Comparison of ENCODE assay signal across 29 cellular contexts in the genomic region with DNA sequence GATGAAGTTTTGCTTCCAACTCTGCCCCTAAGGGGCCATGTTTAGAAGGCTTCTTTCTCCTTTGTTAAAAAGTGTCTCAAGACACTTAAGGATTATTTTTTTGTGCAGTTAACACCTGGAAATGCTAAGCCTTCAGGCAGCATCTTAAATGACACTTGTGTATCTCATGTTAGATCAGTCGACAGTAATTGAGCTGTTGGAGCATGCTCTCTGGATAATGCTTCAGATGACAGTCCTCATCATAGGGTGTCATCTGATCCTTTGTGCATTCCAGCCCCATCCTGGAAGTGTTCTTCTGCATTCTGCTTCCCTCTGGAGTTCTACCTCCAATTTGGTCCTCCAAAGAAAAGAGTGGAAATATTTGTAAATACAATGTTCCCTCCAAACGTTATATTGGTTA.
DNase-seq lines count a peak whose midpoint lies in the region; ATAC-seq and TF ChIP-seq lines count a peak whose summit lies in the region.
"Had no signal": no experiment of that assay in that cellular context is flagged by ENCODE, and none has a peak within 500 bp of the region (broad histone marks: within the 10 kb centered on the region; RNA-seq: fewer than 3 reads in every experiment).

No MANE protein-coding gene starts in this region.

- H4K91ac ChIP-seq in H9 (ENCODE audit: insufficient read length, low read depth, low read length), result no peak overlapping the region

- H3K9me3 ChIP-seq in left ventricle myocardium inferior (replicated peaks) (no peaks in the 10 kb centered on the region), H9 (ENCODE audit: control insufficient read depth, low read depth, low read length) (no peaks in the 10 kb centered on the region)
- H3K9me3 ChIP-seq: ascending aorta, gastroesophageal sphincter, MG63 had no signal

- intact Hi-C loops in left ventricle myocardium inferior (cut with micrococcal nuclease) (no loop called here), Right ventricle myocardium inferior (cut with DNase I) (no loop called here)

- H2BK120ac ChIP-seq in H9 (ENCODE audit: low read depth, low read length, poor library complexity, severe bottlenecking), result no peak overlapping the region

- no peak overlapping the region for H3T11ph ChIP-seq in H9 (ENCODE audit: low read length)

- no peak overlapping the region for H3K4me3 Mint-ChIP-seq in H9
- H3K4me3 Mint-ChIP-seq: activated CD4-positive, alpha-beta T cell treated with anti-CD3 and anti-CD28 coated beads, Interleukin-2, amount 10 ng/mL, durations not matched to agents 7 days and 5 days; activated naive CD8-positive, alpha-beta T cell treated with anti-CD3 and anti-CD28 coated beads, Interleukin-2, amount 10 ng/mL, durations not matched to agents 7 days and 5 days; activated T-cell treated with anti-CD3 and anti-CD28 coated beads, Interleukin-2, amount 50 U/mL, for 24 hours; CD4-positive, alpha-beta T cell; WTC11 had no signal

- no peak for ATAC-seq in Right ventricle myocardium inferior
- peak; percentile 7 for ATAC-seq in left lobe of liver
- ATAC-seq in HG02588 (IDR thresholded peaks at IDR 0.05; ENCODE audit: unreplicated experiment), result no peak
- ATAC-seq: gastroesophageal sphincter, WTC11 had no signal

- H2BK15ac ChIP-seq in H9 (ENCODE audit: low read depth, low read length), result no peak overlapping the region

- peaks cover 18 to 34% (median 28%) of the 10 kb centered on the region in 3 experiments for H3K36me3 Mint-ChIP-seq in H9 (ENCODE audit: insufficient read depth in 1 of 3, low read depth in 3 of 3)

- H3K9ac ChIP-seq in rectal smooth muscle tissue (ENCODE audit: low read length) (no peak overlapping the region), H9 (ENCODE audit: extremely low read depth, insufficient read length, low read length) (no peak overlapping the region)

- H3K56ac ChIP-seq in H9 (ENCODE audit: insufficient read length, low read depth, low read length), result no peak overlapping the region

- no peak overlapping the region for H4K5ac ChIP-seq in H9 (ENCODE audit: insufficient read length, low read depth, low read length)

- no peak overlapping the region for H3K4ac ChIP-seq in H9 (ENCODE audit: low read depth, low read length)

- no peak for TF ChIP-seq CTCF in left ventricle myocardium inferior (IDR thresholded peaks at IDR 0.05; ENCODE audit: borderline replicate concordance)
- TF ChIP-seq CTCF in H9 (conservative IDR thresholded peaks at IDR 0.05), result no peak

- DNase-seq in left ventricle myocardium inferior (no peak), Right ventricle myocardium inferior (ENCODE audit: missing footprints) (no peak), left lobe of liver (ENCODE audit: low spot score) (no peak), Ammon's horn (ENCODE audit: low spot score) (no peak), H9 (no peak), H7 (no peak)
- DNase-seq: activated CD4-positive, alpha-beta T cell treated with anti-CD3 and anti-CD28 coated beads, Interleukin-2, amount 10 ng/mL, durations not matched to agents 7 days and 5 days; activated effector memory CD4-positive, alpha-beta T cell treated with anti-CD3 and anti-CD28 coated beads, Interleukin-2, amount 50 U/mL, for 16 hours; activated naive CD8-positive, alpha-beta T cell treated with anti-CD3 and anti-CD28 coated beads, Interleukin-2, amount 10 ng/mL, durations not matched to agents 7 days and 5 days; activated T-cell treated with anti-CD3 and anti-CD28 coated beads, Interleukin-2, amount 50 U/mL, for 24 hours; CD4-positive, alpha-beta T cell; DND-41; GF-D8; HFFc6; KBM-7; MG63; NCI-H1105 treated with DMSO at 0.1 percent for 48 hours; NCI-H187 treated with DMSO at 0.1 percent for 48 hours; NCI-H748 treated with DMSO at 0.1 percent for 48 hours; stimulated activated CD4-positive, alpha-beta T cell treated with anti-CD3 and anti-CD28 coated beads, Interleukin-15, amount 100 ng/mL, for 24 hours; stimulated activated CD4-positive, alpha-beta T cell treated with anti-CD3 and anti-CD28 coated beads, Interleukin-4, amount 100 ng/mL, for 4 hours had no signal

- H3K4me2 ChIP-seq in H9 (ENCODE audit: insufficient read depth, insufficient read length, low read length), result no peak overlapping the region
- H3K4me2 ChIP-seq: hepatocyte had no signal

- no peak overlapping the region for H3K18ac ChIP-seq in H9 (ENCODE audit: insufficient read length, low read depth, low read length)

- H3K27me3 Mint-ChIP-seq in H9 (ENCODE audit: low read depth), result peaks cover 4% of the 10 kb centered on the region
- H3K27me3 Mint-ChIP-seq: CD4-positive, alpha-beta T cell had no signal

- WGBS in H9 (ENCODE audit: extremely low coverage, insufficient read length, low lambda C conversion rate), result no CpG with 5 or more reads among the region's 2 CpGs

- peaks cover 47 to 52% of the 10 kb centered on the region in 2 experiments for H3K4me1 Mint-ChIP-seq in H9
- H3K4me1 Mint-ChIP-seq: activated CD4-positive, alpha-beta T cell treated with anti-CD3 and anti-CD28 coated beads, Interleukin-2, amount 10 ng/mL, durations not matched to agents 7 days and 5 days; activated naive CD8-positive, alpha-beta T cell treated with anti-CD3 and anti-CD28 coated beads, Interleukin-2, amount 10 ng/mL, durations not matched to agents 7 days and 5 days had no signal

- H2BK20ac ChIP-seq in H9 (ENCODE audit: low read depth, low read length, poor library complexity, severe bottlenecking), result no peak overlapping the region

- no peaks in the 10 kb centered on the region for H3K79me1 ChIP-seq in H9 (ENCODE audit: insufficient read depth, low read depth, low read length, poor library complexity, severe bottlenecking)

- H3K36me3 ChIP-seq in left ventricle myocardium inferior (peaks cover 41% of the 10 kb centered on the region), rectal smooth muscle tissue (ENCODE audit: control insufficient read depth, insufficient read depth, low read length) (peaks cover 3% of the 10 kb centered on the region), H7 (replicated peaks; ENCODE audit: control insufficient read depth, insufficient read depth, low read length) (no peaks in the 10 kb centered on the region)

- H2AK5ac ChIP-seq in H9 (ENCODE audit: insufficient read length, low read length), result no peak overlapping the region

- no peaks in the 10 kb centered on the region for H3K23me2 ChIP-seq in H9 (ENCODE audit: insufficient read length, low read depth, low read length, poor library complexity, severe bottlenecking)

- no peak overlapping the region for H3K27ac Mint-ChIP-seq in H9
- H3K27ac Mint-ChIP-seq: activated CD4-positive, alpha-beta T cell treated with anti-CD3 and anti-CD28 coated beads, Interleukin-2, amount 10 ng/mL, durations not matched to agents 7 days and 5 days; activated naive CD8-positive, alpha-beta T cell treated with anti-CD3 and anti-CD28 coated beads, Interleukin-2, amount 10 ng/mL, durations not matched to agents 7 days and 5 days; activated T-cell treated with anti-CD3 and anti-CD28 coated beads, Interleukin-2, amount 50 U/mL, for 24 hours; CD4-positive, alpha-beta T cell; HFFc6; progenitor cell of endocrine pancreas; WTC11 had no signal

- H2BK5ac ChIP-seq in H9 (ENCODE audit: insufficient read length, low read length), result no peak overlapping the region

- no peak overlapping the region for H3K4me3 ChIP-seq in left ventricle myocardium inferior
- H3K4me3 ChIP-seq in rectal smooth muscle tissue (ENCODE audit: low read length), result no peak overlapping the region
- H3K4me3 ChIP-seq in H7 (ENCODE audit: insufficient read depth, low read depth, low read length), result no peak overlapping the region
- H3K4me3 ChIP-seq: ascending aorta, gastroesophageal sphincter, hepatocyte, MG63, SJSA1 had no signal

- no peaks in the 10 kb centered on the region for H4K20me1 ChIP-seq in H9 (ENCODE audit: control insufficient read depth, insufficient read depth, insufficient read length)

- no peaks in the 10 kb centered on the region for H3K9me3 Mint-ChIP-seq in H9
- H3K9me3 Mint-ChIP-seq: activated CD4-positive, alpha-beta T cell treated with anti-CD3 and anti-CD28 coated beads, Interleukin-2, amount 10 ng/mL, durations not matched to agents 7 days and 5 days; activated naive CD8-positive, alpha-beta T cell treated with anti-CD3 and anti-CD28 coated beads, Interleukin-2, amount 10 ng/mL, durations not matched to agents 7 days and 5 days; activated T-cell treated with anti-CD3 and anti-CD28 coated beads, Interleukin-2, amount 50 U/mL, for 24 hours; CD4-positive, alpha-beta T cell; HFFc6; WTC11 had no signal

- no peak overlapping the region for H2AFZ ChIP-seq in H9 (ENCODE audit: low read length)
- H2AFZ ChIP-seq: hepatocyte had no signal

- peaks cover 30% of the 10 kb centered on the region for H3K4me1 ChIP-seq in left ventricle myocardium inferior
- peaks cover 10% of the 10 kb centered on the region for H3K4me1 ChIP-seq in rectal smooth muscle tissue (ENCODE audit: control insufficient read depth, insufficient read depth, low read length)
- H3K4me1 ChIP-seq in H9 (ENCODE audit: insufficient read depth, low read length), result peaks cover 16% of the 10 kb centered on the region; the same call in 1 of the 2 replicates

- no peak overlapping the region for H4K8ac ChIP-seq in H9 (replicated peaks; ENCODE audit: insufficient read length, low read depth, low read length)

- no peak overlapping the region for H3K23ac ChIP-seq in H9 (ENCODE audit: insufficient read length, low read depth, low read length)

- no peak overlapping the region for H2BK12ac ChIP-seq in H9 (ENCODE audit: insufficient read length, low read depth, low read length)

- no peak overlapping the region for H3K14ac ChIP-seq in H9 (ENCODE audit: insufficient read depth, low read length)

- H3K27ac ChIP-seq in left ventricle myocardium inferior (replicated peaks), result peak overlapping the region; percentile 30
- H3K27ac ChIP-seq in rectal smooth muscle tissue (ENCODE audit: low read depth, low read length), result peak overlapping the region; percentile 53
- H3K27ac ChIP-seq in H9 (ENCODE audit: insufficient read length, low read depth, low read length), result no peak overlapping the region
- H3K27ac ChIP-seq: ascending aorta, hepatocyte, SJSA1 had no signal

- H3K79me2 ChIP-seq in H9 (ENCODE audit: insufficient read depth, low read length), result no peaks in the 10 kb centered on the region
- H3K79me2 ChIP-seq: hepatocyte had no signal

- H3K27me3 ChIP-seq in left ventricle myocardium inferior (ENCODE audit: low read depth) (no peaks in the 10 kb centered on the region), rectal smooth muscle tissue (ENCODE audit: control insufficient read depth, insufficient read depth, low read length) (no peaks in the 10 kb centered on the region), H9 (ENCODE audit: insufficient read depth, low read length) (no peaks in the 10 kb centered on the region; the same call in 1 of the 2 replicates), H7 (ENCODE audit: control insufficient read depth, insufficient read depth, low read length) (no peaks in the 10 kb centered on the region; the same call in 1 of the 2 replicates)
- H3K27me3 ChIP-seq: ascending aorta, gastroesophageal sphincter, hepatocyte, MG63, SJSA1 had no signal
